16 cellular contexts compared by ENCODE assay signal in the genomic region with DNA sequence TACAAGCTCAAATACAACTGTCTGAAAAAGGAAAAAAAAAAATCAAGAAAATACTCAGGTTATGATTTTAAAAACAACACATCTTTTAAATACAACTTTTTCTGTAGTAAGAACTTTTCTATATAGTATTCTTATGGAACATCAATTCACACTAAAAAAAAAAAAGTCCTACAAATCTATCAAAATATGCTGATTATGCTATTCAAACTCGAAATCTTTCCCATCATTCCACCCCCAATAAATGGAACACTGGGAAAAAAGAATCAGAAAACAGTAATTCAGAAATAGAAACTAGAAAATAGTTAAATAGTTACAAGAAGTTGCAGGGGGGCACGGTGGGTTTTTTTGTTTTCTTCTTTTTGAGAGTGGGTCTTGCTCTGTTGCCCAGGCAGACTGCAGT.
A peak's percentile ranks its signal among the peaks of the same experiment; 100 is the strongest.
DNase-seq lines count a peak whose midpoint lies in the region; ATAC-seq, FAIRE-seq and TF ChIP-seq lines count a peak whose summit lies in the region.
"Had no signal": no experiment of that assay in that cellular context is flagged by ENCODE, and none has a peak within 500 bp of the region (broad histone marks: within the 10 kb centered on the region; RNA-seq: fewer than 3 reads in every experiment).

No MANE protein-coding gene starts in this region.

- no peak overlapping the region for H2BK15ac ChIP-seq in H9 (ENCODE audit: low read depth, low read length)

- peaks cover 7% of the 10 kb centered on the region for H3K4me1 Mint-ChIP-seq in astrocyte (ENCODE audit: low read depth, unreplicated experiment)
- H3K4me1 Mint-ChIP-seq in osteocyte (ENCODE audit: unreplicated experiment) = peaks cover 9% of the 10 kb centered on the region
- H3K4me1 Mint-ChIP-seq in H9 = no peaks in the 10 kb centered on the region

- no TSS peak for BruUV-seq in HepG2 (replicated peaks; lab: Mats Ljungman, UMichigan)

- in situ Hi-C loops in HepG2 (cut with HindIII; ENCODE audit: extremely low pct_ligation_motif_present, low pct_unique_long_range_greater_than_20kb) = no loop called here

- no peak overlapping the region for H3K18ac ChIP-seq in H9 (ENCODE audit: insufficient read length, low read depth, low read length)

- H3K14ac ChIP-seq in H9 (ENCODE audit: insufficient read depth, low read length) = no peak overlapping the region

- H3K27me3 Mint-ChIP-seq in astrocyte (ENCODE audit: low read depth, unreplicated experiment) = no peaks in the 10 kb centered on the region
- H3K27me3 Mint-ChIP-seq in osteocyte (ENCODE audit: unreplicated experiment) = no peaks in the 10 kb centered on the region
- H3K27me3 Mint-ChIP-seq in H9 (ENCODE audit: low read depth) = no peaks in the 10 kb centered on the region

- DNase-seq in HepG2 (ENCODE audit: low spot score) = no peak
- no peak for DNase-seq in right lobe of liver
- DNase-seq in astrocyte (ENCODE audit: low read depth) = no peak
- no peak for DNase-seq in osteocyte (ENCODE audit: extremely low spot score, unreplicated experiment)
- no peak for DNase-seq in H9
- DNase-seq: Calu3; CD8-positive, alpha-beta T cell; DMS79 treated with DMSO at 0.1 percent for 48 hours; GF-D8; GOT3; H7 had no signal

- TF ChIP-seq CTCF in HepG2 (CRISPR knock-in tag; IDR thresholded peaks at IDR 0.05) (no peak), right lobe of liver (IDR thresholded peaks at IDR 0.05) (no peak), astrocyte (IDR thresholded peaks at IDR 0.05; ENCODE audit: insufficient read depth, low read depth, low read length) (no peak), neutrophil (IDR thresholded peaks at IDR 0.05) (no peak), osteocyte (IDR thresholded peaks at IDR 0.05) (no peak), H9 (conservative IDR thresholded peaks at IDR 0.05) (no peak)

- H3K27me3 ChIP-seq in HepG2 (ENCODE audit: control insufficient read depth in 1 of 2, insufficient read depth in 2 of 2, low read length in 2 of 2) (no peaks in the 10 kb centered on the region), right lobe of liver (no peaks in the 10 kb centered on the region), astrocyte (ENCODE audit: insufficient read depth, low read length) (no peaks in the 10 kb centered on the region), neutrophil (no peaks in the 10 kb centered on the region), H9 (ENCODE audit: insufficient read depth, low read length) (no peaks in the 10 kb centered on the region)
- H3K27me3 ChIP-seq: BLaER1 had no signal

- H3K36me3 ChIP-seq in HepG2 (replicated peaks in 1 of 2; ENCODE audit: control insufficient read depth in 1 of 2, insufficient read depth in 2 of 2, low read length in 2 of 2) (peaks cover 2 to 55% of the 10 kb centered on the region in 2 experiments), right lobe of liver (peaks cover 6 to 58% (median 36%) of the 10 kb centered on the region in 4 donors), astrocyte (ENCODE audit: insufficient read depth, low read length) (peaks cover 64% of the 10 kb centered on the region), neutrophil (peaks cover 99% of the 10 kb centered on the region)

- ATAC-seq in HepG2 (no peak), right lobe of liver (no peak), HG02759 (IDR thresholded peaks at IDR 0.05; ENCODE audit: unreplicated experiment) (no peak)
- ATAC-seq: CD8-positive, alpha-beta T cell had no signal

- H2BK12ac ChIP-seq in H9 (ENCODE audit: insufficient read length, low read depth, low read length) = no peak overlapping the region

- no peak overlapping the region for H4K5ac ChIP-seq in H9 (ENCODE audit: insufficient read length, low read depth, low read length)

- intact Hi-C loops in HepG2 (cut with micrococcal nuclease; ENCODE audit: unreplicated experiment) (no loop called here), right lobe of liver (cut with DNase I) (no loop called here)

- H3K4me3 ChIP-seq in HepG2 (replicated peaks in 1 of 3; ENCODE audit: insufficient read depth in 1 of 3, low read depth in 2 of 3, low read length in 3 of 3) (no peak overlapping the region), right lobe of liver (no peak overlapping the region), astrocyte (ENCODE audit: insufficient read depth, low read depth, low read length) (no peak overlapping the region), neutrophil (ENCODE audit: low read depth in 1 of 2, low read length in 1 of 2) (no peak overlapping the region)
- H3K4me3 ChIP-seq: BLaER1 had no signal

- H3K4ac ChIP-seq in H9 (ENCODE audit: low read depth, low read length) = no peak overlapping the region

- H3K4me2 ChIP-seq in HepG2 (ENCODE audit: low read depth, low read length) = no peak overlapping the region
- H3K4me2 ChIP-seq in astrocyte (ENCODE audit: low read length) = no peak overlapping the region
- H3K4me2 ChIP-seq in H9 (ENCODE audit: insufficient read depth, insufficient read length, low read length) = no peak overlapping the region
- H3K4me2 ChIP-seq: BLaER1 had no signal

- 94% methylated on average over 2 of the region's 2 CpGs for WGBS in HepG2 (ENCODE audit: low lambda C conversion rate)
- WGBS in right lobe of liver (ENCODE audit: insufficient coverage, low coverage, low lambda C conversion rate, missing lambda C conversion rate) = 89% methylated on average over 2 of the region's 2 CpGs
- WGBS in H9 (ENCODE audit: extremely low coverage, insufficient read length, low lambda C conversion rate) = no CpG with 5 or more reads among the region's 2 CpGs

- TF ChIP-seq RAD21 in HepG2 (CRISPR knock-in tag; IDR thresholded peaks at IDR 0.05) = no peak

- no peaks in the 10 kb centered on the region for H3K79me1 ChIP-seq in H9 (ENCODE audit: insufficient read depth, low read depth, low read length, poor library complexity, severe bottlenecking)

- H2AFZ ChIP-seq in HepG2 (ENCODE audit: low read length) (no peak overlapping the region), astrocyte (ENCODE audit: low read depth, low read length) (no peak overlapping the region), H9 (ENCODE audit: low read length) (no peak overlapping the region)

- H4K8ac ChIP-seq in H9 (replicated peaks; ENCODE audit: insufficient read length, low read depth, low read length) = no peak overlapping the region

- H3K79me2 ChIP-seq in HepG2 (ENCODE audit: insufficient read depth, low read length) (no peaks in the 10 kb centered on the region), astrocyte (ENCODE audit: insufficient read depth, low read length) (peaks cover 52% of the 10 kb centered on the region), H9 (ENCODE audit: insufficient read depth, low read length) (no peaks in the 10 kb centered on the region)

- H3K23ac ChIP-seq in H9 (ENCODE audit: insufficient read length, low read depth, low read length) = no peak overlapping the region

- H3K4me1 ChIP-seq in HepG2 (ENCODE audit: insufficient read depth, low read length) (no peaks in the 10 kb centered on the region), right lobe of liver (no peaks in the 10 kb centered on the region), astrocyte (ENCODE audit: insufficient read depth, low read length) (no peaks in the 10 kb centered on the region), neutrophil (ENCODE audit: control insufficient read depth in 1 of 2, insufficient read depth in 1 of 2, low read depth in 1 of 2, low read length in 1 of 2) (peaks cover 6 to 9% of the 10 kb centered on the region in 2 experiments), H9 (ENCODE audit: insufficient read depth, low read length) (no peaks in the 10 kb centered on the region)
- H3K4me1 ChIP-seq: BLaER1 had no signal

- H3K36me3 Mint-ChIP-seq in astrocyte (ENCODE audit: low read depth, unreplicated experiment) (peaks cover 6% of the 10 kb centered on the region), osteocyte (ENCODE audit: unreplicated experiment) (peaks cover 33% of the 10 kb centered on the region), H9 (ENCODE audit: insufficient read depth in 1 of 3, low read depth in 3 of 3) (peaks cover 5 to 34% (median 10%) of the 10 kb centered on the region in 3 experiments; a peak in 5 of 7 replicates)

- H3K56ac ChIP-seq in H9 (ENCODE audit: insufficient read length, low read depth, low read length) = no peak overlapping the region

- POLR2A ChIA-PET in HepG2 (lab: Yijun Ruan, JAX) = no interaction called here

- no peak overlapping the region for H4K91ac ChIP-seq in H9 (ENCODE audit: insufficient read length, low read depth, low read length)

- H2BK120ac ChIP-seq in H9 (ENCODE audit: low read depth, low read length, poor library complexity, severe bottlenecking) = no peak overlapping the region

- H3K23me2 ChIP-seq in H9 (ENCODE audit: insufficient read length, low read depth, low read length, poor library complexity, severe bottlenecking) = no peaks in the 10 kb centered on the region

- H3K9me3 ChIP-seq in HepG2 (ENCODE audit: low read length) = no peaks in the 10 kb centered on the region
- no peaks in the 10 kb centered on the region for H3K9me3 ChIP-seq in right lobe of liver
- H3K9me3 ChIP-seq in astrocyte (ENCODE audit: insufficient read depth, low read depth, low read length) = no peaks in the 10 kb centered on the region
- H3K9me3 ChIP-seq in neutrophil = no peaks in the 10 kb centered on the region
- no peaks in the 10 kb centered on the region for H3K9me3 ChIP-seq in H9 (ENCODE audit: control insufficient read depth, low read depth, low read length)
- H3K9me3 ChIP-seq: BLaER1 had no signal

- H3K27ac Mint-ChIP-seq in astrocyte (ENCODE audit: unreplicated experiment) (peak overlapping the region; percentile 18), osteocyte (ENCODE audit: unreplicated experiment) (no peak overlapping the region), H9 (no peak overlapping the region)

- H3K4me3 Mint-ChIP-seq in astrocyte (ENCODE audit: unreplicated experiment) = no peak overlapping the region
- H3K4me3 Mint-ChIP-seq in osteocyte (ENCODE audit: unreplicated experiment) = no peak overlapping the region
- H3K4me3 Mint-ChIP-seq in H9 = no peak overlapping the region
- H3K4me3 Mint-ChIP-seq: CD14-positive monocyte; CD8-positive, alpha-beta T cell had no signal

- H3T11ph ChIP-seq in H9 (ENCODE audit: low read length) = no peak overlapping the region

- TF ChIP-seq POLR2A in HepG2 (IDR thresholded peaks at IDR 0.05; ENCODE audit: insufficient read depth in 1 of 2, low read depth in 2 of 2, low read length in 2 of 2) = no peak
- no peak for TF ChIP-seq POLR2A in right lobe of liver (IDR thresholded peaks at IDR 0.05)

- CTCF ChIA-PET in HepG2 (lab: Yijun Ruan, JAX; ENCODE audit: low intra/inter-chr PET ratio, low total read pairs) = no interaction called here

- H2BK5ac ChIP-seq in H9 (ENCODE audit: insufficient read length, low read length) = no peak overlapping the region

- H3K27ac ChIP-seq in HepG2 (ENCODE audit: extremely low read length, insufficient read depth, low read length) (no peak overlapping the region), right lobe of liver (no peak overlapping the region), astrocyte (ENCODE audit: low read depth, low read length) (no peak overlapping the region), neutrophil (peak overlapping the region; percentile 9), H9 (ENCODE audit: insufficient read length, low read depth, low read length) (no peak overlapping the region)
- H3K27ac ChIP-seq: BLaER1 had no signal

- H3K9ac ChIP-seq in HepG2 (ENCODE audit: insufficient read depth, low read depth, low read length) = no peak overlapping the region
- H3K9ac ChIP-seq in astrocyte (ENCODE audit: low read length) = no peak overlapping the region
- H3K9ac ChIP-seq in H9 (ENCODE audit: extremely low read depth, insufficient read length, low read length) = no peak overlapping the region
- H3K9ac ChIP-seq: BLaER1 had no signal

- no peak overlapping the region for H2BK20ac ChIP-seq in H9 (ENCODE audit: low read depth, low read length, poor library complexity, severe bottlenecking)

- TF ChIP-seq EP300 in HepG2 (IDR thresholded peaks at IDR 0.05; ENCODE audit: low read depth in 2 of 2, low read length in 2 of 2) (no peak), HepG2 (CRISPR knock-in tag; IDR thresholded peaks at IDR 0.05; ENCODE audit: borderline replicate concordance) (no peak)

- H4K20me1 ChIP-seq in HepG2 (ENCODE audit: insufficient read depth, low read length) (no peaks in the 10 kb centered on the region), astrocyte (ENCODE audit: insufficient read depth, low read length) (peaks cover 39% of the 10 kb centered on the region), H9 (ENCODE audit: control insufficient read depth, insufficient read depth, insufficient read length) (no peaks in the 10 kb centered on the region)
- H4K20me1 ChIP-seq: BLaER1 had no signal

- FAIRE-seq in HepG2 (lab: Jason Lieb, UNC) (no peak), astrocyte (lab: Jason Lieb, UNC) (no peak)
- FAIRE-seq: A204.1 had no signal

- H2AK5ac ChIP-seq in H9 (ENCODE audit: insufficient read length, low read length) = no peak overlapping the region

- no peaks in the 10 kb centered on the region for H3K9me3 Mint-ChIP-seq in astrocyte (ENCODE audit: unreplicated experiment)
- H3K9me3 Mint-ChIP-seq in osteocyte (ENCODE audit: unreplicated experiment) = no peaks in the 10 kb centered on the region
- no peaks in the 10 kb centered on the region for H3K9me3 Mint-ChIP-seq in H9
- H3K9me3 Mint-ChIP-seq: CD8-positive, alpha-beta T cell had no signal
